ENCODE assay signal across 1 cellular context in the genomic region with DNA sequence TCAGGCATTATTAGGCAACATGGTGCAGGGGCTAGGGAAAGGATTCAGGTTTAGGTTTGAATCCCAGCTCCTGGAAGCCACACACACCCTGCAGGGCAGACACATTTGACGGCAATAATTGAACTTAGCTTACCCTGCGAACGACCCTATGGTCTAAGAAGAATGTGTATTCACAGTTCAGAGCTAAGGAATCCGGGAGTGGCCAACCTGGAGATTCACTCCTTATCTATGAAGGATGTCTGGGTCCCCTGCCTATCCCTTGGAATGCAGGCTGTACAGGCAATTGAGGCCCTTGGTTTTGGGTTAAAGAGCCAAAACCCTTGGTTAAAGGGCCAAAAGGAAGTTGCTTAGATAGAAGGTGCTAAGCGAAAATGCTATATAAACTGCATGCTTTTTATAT.
TF ChIP-seq lines count a peak whose summit lies in the region.

No MANE protein-coding gene starts in this region.

TF ChIP-seq in A549, 52 proteins besides CTCF, POLR2A, EP300 and RAD21 (continued from another document):
- TF ChIP-seq BCL3 (IDR thresholded peaks at IDR 0.05) (no peak), HOXB13 (CRISPR knock-in tag; IDR thresholded peaks at IDR 0.05; ENCODE audit: low read depth) (no peak), ATOH8 (CRISPR knock-in tag; IDR thresholded peaks at IDR 0.05; ENCODE audit: low read depth) (no peak), MAZ (IDR thresholded peaks at IDR 0.05; ENCODE audit: borderline replicate concordance, low read depth, low read length) (no peak), HES2 (IDR thresholded peaks at IDR 0.05) (no peak), NFE2L2 (conservative IDR thresholded peaks at IDR 0.05; ENCODE audit: low read length) (no peak), SMC3 (IDR thresholded peaks at IDR 0.05) (no peak), JUN (IDR thresholded peaks at IDR 0.05) (no peak), POLR2AphosphoS2 (conservative IDR thresholded peaks at IDR 0.05; ENCODE audit: low read length) (no peak), GATA3 (IDR thresholded peaks at IDR 0.05; ENCODE audit: borderline replicate concordance) (no peak)
- TF ChIP-seq, protein P1, sequence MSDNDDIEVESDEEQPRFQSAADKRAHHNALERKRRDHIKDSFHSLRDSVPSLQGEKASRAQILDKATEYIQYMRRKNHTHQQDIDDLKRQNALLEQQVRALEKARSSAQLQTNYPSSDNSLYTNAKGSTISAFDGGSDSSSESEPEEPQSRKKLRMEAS (IDR thresholded peaks at IDR 0.05), result no peak
